19 cellular contexts compared by ENCODE assay signal in genomic region chr17:42784361-42784760, GRCh38. TPM values are rescaled to one million over a fixed set of nuclear protein-coding genes. Genes with fewer than 3 reads are reported as not detected.
DNase-seq lines count a peak whose midpoint lies in the region; ATAC-seq and TF ChIP-seq lines count a peak whose summit lies in the region.
"Had no signal": no experiment of that assay in that cellular context is flagged by ENCODE, and none has a peak within 500 bp of the region (broad histone marks: within the 10 kb centered on the region; RNA-seq: fewer than 3 reads in every experiment).

No MANE protein-coding gene starts in this region.

- H3K4me1 ChIP-seq in H9 (ENCODE audit: insufficient read depth, low read length) (no peaks in the 10 kb centered on the region), mesenchymal stem cell (ENCODE audit: control insufficient read depth, insufficient read depth, low read depth, low read length) (peaks cover 38% of the 10 kb centered on the region), suprapubic skin (peaks cover 41% of the 10 kb centered on the region)
- H3K4me1 ChIP-seq: breast epithelium had no signal

- H4K5ac ChIP-seq in H9 (ENCODE audit: insufficient read length, low read depth, low read length) = no peak overlapping the region

- peak; percentile 33 for DNase-seq in H9
- no peak for DNase-seq in T-helper 17 cell
- DNase-seq in mesenchymal stem cell = no peak
- no peak for DNase-seq in stimulated activated CD4-positive, alpha-beta T cell treated with anti-CD3 and anti-CD28 coated beads, Interleukin-12 subunit alpha, Interleukin-12 subunit beta, amount 100 ng/mL, for 4 hours
- DNase-seq in stimulated activated naive CD8-positive, alpha-beta T cell treated with anti-CD3 and anti-CD28 coated beads, Interleukin-15, amount 100 ng/mL, for 72 hours = no peak
- no peak for DNase-seq in suprapubic skin (ENCODE audit: low spot score in 2 of 2)
- DNase-seq: activated CD4-positive, CD25-positive, alpha-beta regulatory T cell; activated CD8-positive, alpha-beta T cell treated with anti-CD3 and anti-CD28 coated beads, Interleukin-2, amount 10 ng/mL, durations not matched to agents 7 days and 5 days; Caco-2; esophagus squamous epithelium; NCI-H1048; NCI-H2081; NCI-H510A; Right ventricle myocardium superior; stimulated activated CD4-positive, alpha-beta T cell treated with anti-CD3 and anti-CD28 coated beads, Interleukin-4, amount 100 ng/mL, for 24 hours had no signal

- H3K27ac Mint-ChIP-seq in H9 (no peak overlapping the region), T-helper 17 cell (no peak overlapping the region)
- no peak overlapping the region for H3K27ac Mint-ChIP-seq in stimulated activated naive CD8-positive, alpha-beta T cell treated with anti-CD3 and anti-CD28 coated beads, Interleukin-15, amount 100 ng/mL, for 72 hours
- H3K27ac Mint-ChIP-seq: activated CD8-positive, alpha-beta T cell treated with anti-CD3 and anti-CD28 coated beads, Interleukin-2, amount 10 ng/mL, durations not matched to agents 7 days and 5 days had no signal

- H3K36me3 Mint-ChIP-seq in H9 (ENCODE audit: insufficient read depth in 1 of 3, low read depth in 3 of 3) (peaks cover 0 to 3% (median 1%) of the 10 kb centered on the region in 3 experiments; a peak in 4 of 7 replicates), T-helper 17 cell (ENCODE audit: low read depth) (peaks cover 16% of the 10 kb centered on the region)

- H3K14ac ChIP-seq in H9 (ENCODE audit: insufficient read depth, low read length) = no peak overlapping the region; the same call in 1 of the 2 replicates
- H3K14ac ChIP-seq in mesenchymal stem cell (ENCODE audit: low read length in 2 of 2) = no peak overlapping the region

- H3K4me2 ChIP-seq in H9 (ENCODE audit: insufficient read depth, insufficient read length, low read length) = no peak overlapping the region
- H3K4me2 ChIP-seq in mesenchymal stem cell (ENCODE audit: low read length, poor library complexity, severe bottlenecking) = no peak overlapping the region

- H3K18ac ChIP-seq in H9 (ENCODE audit: insufficient read length, low read depth, low read length) (no peak overlapping the region), mesenchymal stem cell (ENCODE audit: low read depth in 1 of 2, low read length in 2 of 2) (no peak overlapping the region)

- H2AFZ ChIP-seq in H9 (ENCODE audit: low read length) = no peak overlapping the region
- H2AFZ ChIP-seq in mesenchymal stem cell (ENCODE audit: low read depth, low read length) = no peak overlapping the region

- H3K23ac ChIP-seq in H9 (ENCODE audit: insufficient read length, low read depth, low read length) (no peak overlapping the region), mesenchymal stem cell (ENCODE audit: low read length in 2 of 2) (no peak overlapping the region)

- H2BK5ac ChIP-seq in H9 (ENCODE audit: insufficient read length, low read length) (no peak overlapping the region), mesenchymal stem cell (ENCODE audit: low read depth, low read length, poor library complexity, severe bottlenecking) (no peak overlapping the region)

- H2BK15ac ChIP-seq in H9 (ENCODE audit: low read depth, low read length) (no peak overlapping the region), mesenchymal stem cell (ENCODE audit: low read depth, poor library complexity, severe bottlenecking) (no peak overlapping the region)

- TF ChIP-seq CTCF in H9 (conservative IDR thresholded peaks at IDR 0.05) (no peak), suprapubic skin (IDR thresholded peaks at IDR 0.05) (no peak)

- H3K4ac ChIP-seq in H9 (ENCODE audit: low read depth, low read length) (no peak overlapping the region), mesenchymal stem cell (ENCODE audit: low read depth in 1 of 2, low read length in 2 of 2) (no peak overlapping the region)

- no peak overlapping the region for H3K56ac ChIP-seq in H9 (ENCODE audit: insufficient read length, low read depth, low read length)

- H2BK12ac ChIP-seq in H9 (ENCODE audit: insufficient read length, low read depth, low read length) (no peak overlapping the region), mesenchymal stem cell (ENCODE audit: low read length in 2 of 2) (peak overlapping the region in 1 of 2 experiments; percentile 50)

- H2AK5ac ChIP-seq in H9 (ENCODE audit: insufficient read length, low read length) = no peak overlapping the region
- no peak overlapping the region for H2AK5ac ChIP-seq in mesenchymal stem cell (ENCODE audit: low read length, severe bottlenecking)

- H3K4me1 Mint-ChIP-seq in H9 (peaks cover 21 to 22% of the 10 kb centered on the region in 2 experiments), T-helper 17 cell (peaks cover 24% of the 10 kb centered on the region)
- H3K4me1 Mint-ChIP-seq in stimulated activated naive CD8-positive, alpha-beta T cell treated with anti-CD3 and anti-CD28 coated beads, Interleukin-15, amount 100 ng/mL, for 72 hours = peaks cover 48% of the 10 kb centered on the region

- H3K27me3 Mint-ChIP-seq in H9 (ENCODE audit: low read depth) (peaks cover 28% of the 10 kb centered on the region), T-helper 17 cell (peaks cover 84% of the 10 kb centered on the region)
- H3K27me3 Mint-ChIP-seq in stimulated activated naive CD8-positive, alpha-beta T cell treated with anti-CD3 and anti-CD28 coated beads, Interleukin-15, amount 100 ng/mL, for 72 hours = peaks cover 91% of the 10 kb centered on the region

- H3K9me3 Mint-ChIP-seq in H9 = no peaks in the 10 kb centered on the region
- H3K9me3 Mint-ChIP-seq in stimulated activated naive CD8-positive, alpha-beta T cell treated with anti-CD3 and anti-CD28 coated beads, Interleukin-15, amount 100 ng/mL, for 72 hours = no peaks in the 10 kb centered on the region

- TF ChIP-seq EP300 in suprapubic skin (IDR thresholded peaks at IDR 0.05) = no peak

- H4K20me1 ChIP-seq in H9 (ENCODE audit: control insufficient read depth, insufficient read depth, insufficient read length) = no peaks in the 10 kb centered on the region

- no peak for TF ChIP-seq POLR2A in suprapubic skin (IDR thresholded peaks at IDR 0.05)

- peaks cover 8% of the 10 kb centered on the region for H3K23me2 ChIP-seq in H9 (ENCODE audit: insufficient read length, low read depth, low read length, poor library complexity, severe bottlenecking)

- no peaks in the 10 kb centered on the region for H3K79me1 ChIP-seq in H9 (ENCODE audit: insufficient read depth, low read depth, low read length, poor library complexity, severe bottlenecking)
- H3K79me1 ChIP-seq in mesenchymal stem cell (replicated peaks; ENCODE audit: low read length, poor library complexity, severe bottlenecking) = peaks cover 30% of the 10 kb centered on the region

- H3K9ac ChIP-seq in H9 (ENCODE audit: extremely low read depth, insufficient read length, low read length) (no peak overlapping the region), mesenchymal stem cell (ENCODE audit: low read length) (no peak overlapping the region)

- H4K8ac ChIP-seq in H9 (replicated peaks; ENCODE audit: insufficient read length, low read depth, low read length) = no peak overlapping the region
- no peak overlapping the region for H4K8ac ChIP-seq in mesenchymal stem cell (ENCODE audit: low read length)

- H3K9me3 ChIP-seq in H9 (ENCODE audit: control insufficient read depth, low read depth, low read length) = no peaks in the 10 kb centered on the region
- no peaks in the 10 kb centered on the region for H3K9me3 ChIP-seq in T-helper 17 cell (ENCODE audit: control insufficient read depth, low read length, poor library complexity, severe bottlenecking)
- no peaks in the 10 kb centered on the region for H3K9me3 ChIP-seq in mesenchymal stem cell (ENCODE audit: control insufficient read depth, low read length)
- no peaks in the 10 kb centered on the region for H3K9me3 ChIP-seq in suprapubic skin
- H3K9me3 ChIP-seq: breast epithelium, Caco-2, esophagus squamous epithelium, ovary had no signal

- no CpG with 5 or more reads among the region's 25 CpGs for WGBS in H9 (ENCODE audit: extremely low coverage, insufficient read length, low lambda C conversion rate)
- WGBS in mesenchymal stem cell = 96% methylated on average over 21 of the region's 25 CpGs
- 38% methylated on average over 25 of the region's 25 CpGs for WGBS in suprapubic skin

- no peaks in the 10 kb centered on the region for H3K79me2 ChIP-seq in H9 (ENCODE audit: insufficient read depth, low read length)

- H2BK120ac ChIP-seq in H9 (ENCODE audit: low read depth, low read length, poor library complexity, severe bottlenecking) (no peak overlapping the region), mesenchymal stem cell (ENCODE audit: low read depth, low read length) (no peak overlapping the region)

- H4K91ac ChIP-seq in H9 (ENCODE audit: insufficient read length, low read depth, low read length) (no peak overlapping the region), mesenchymal stem cell (ENCODE audit: low read length) (peak overlapping the region; percentile 22)

- no peak overlapping the region for H3K4me3 ChIP-seq in mesenchymal stem cell (ENCODE audit: insufficient read depth in 1 of 2, low read depth in 1 of 2, low read length in 2 of 2)
- H3K4me3 ChIP-seq in suprapubic skin = no peak overlapping the region
- H3K4me3 ChIP-seq: breast epithelium, esophagus squamous epithelium, ovary had no signal

- no peak overlapping the region for H3T11ph ChIP-seq in H9 (ENCODE audit: low read length)

- H3K4me3 Mint-ChIP-seq in H9 (no peak overlapping the region), T-helper 17 cell (peak overlapping the region; percentile 50)
- H3K4me3 Mint-ChIP-seq in stimulated activated naive CD8-positive, alpha-beta T cell treated with anti-CD3 and anti-CD28 coated beads, Interleukin-15, amount 100 ng/mL, for 72 hours = no peak overlapping the region
- H3K4me3 Mint-ChIP-seq: activated CD8-positive, alpha-beta T cell treated with anti-CD3 and anti-CD28 coated beads, Interleukin-2, amount 10 ng/mL, durations not matched to agents 7 days and 5 days had no signal

- H3K27me3 ChIP-seq in H9 (ENCODE audit: insufficient read depth, low read length) (peaks cover 10% of the 10 kb centered on the region; the same call in 1 of the 2 replicates), mesenchymal stem cell (ENCODE audit: control insufficient read depth in 1 of 2, insufficient read depth in 1 of 2, low read length in 2 of 2) (peaks cover 0 to 74% of the 10 kb centered on the region in 2 experiments), suprapubic skin (peaks cover 80% of the 10 kb centered on the region)
- H3K27me3 ChIP-seq: ovary had no signal

- peaks cover 3 to 39% of the 10 kb centered on the region in 2 experiments for H3K36me3 ChIP-seq in mesenchymal stem cell (ENCODE audit: control insufficient read depth in 1 of 2, insufficient read depth in 2 of 2, low read depth in 1 of 2, low read length in 2 of 2)
- H3K36me3 ChIP-seq in suprapubic skin = peaks cover 4% of the 10 kb centered on the region
- H3K36me3 ChIP-seq: breast epithelium, ovary had no signal

- H2BK20ac ChIP-seq in H9 (ENCODE audit: low read depth, low read length, poor library complexity, severe bottlenecking) = no peak overlapping the region

- no peak for ATAC-seq in T-helper 17 cell
- no peak for ATAC-seq in stimulated activated naive CD8-positive, alpha-beta T cell treated with anti-CD3 and anti-CD28 coated beads, Interleukin-15, amount 100 ng/mL, for 72 hours
- ATAC-seq: activated CD8-positive, alpha-beta T cell treated with anti-CD3 and anti-CD28 coated beads, Interleukin-2, amount 10 ng/mL, durations not matched to agents 7 days and 5 days had no signal

- H3K27ac ChIP-seq in H9 (ENCODE audit: insufficient read length, low read depth, low read length) = no peak overlapping the region
- H3K27ac ChIP-seq in mesenchymal stem cell (ENCODE audit: low read length, poor library complexity, severe bottlenecking) = no peak overlapping the region
- H3K27ac ChIP-seq in suprapubic skin = no peak overlapping the region
- H3K27ac ChIP-seq: breast epithelium, esophagus squamous epithelium, ovary had no signal

RNA-seq across cellular contexts. Expression of gene WNK4, which starts 4.0 kb away (rescaled TPM):
- total RNA-seq in H9 (2021) = 1.9 and 2.6 TPM in 2 replicates
- total RNA-seq in T-helper 17 cell = under 1 TPM in 1 of 2 donors, not detected in 1; 0.31 TPM
- 0.64 TPM for polyA plus RNA-seq in mesenchymal stem cell (2013, experiment 1 of 2)
- 0.44 TPM for polyA plus RNA-seq in mesenchymal stem cell (2013, experiment 2 of 2)
- total RNA-seq in suprapubic skin = 1 to 10 TPM in 1 of 4 donors, under 1 TPM in 2, not detected in 1; 0.40 to 1.1 (median 0.98) TPM
- total RNA-seq: Right ventricle myocardium superior, skeletal muscle tissue had no signal

RNA-seq across cellular contexts. Expression of gene VPS25, which starts 11.1 kb away (rescaled TPM):
- total RNA-seq in H9 (2021) (111 and 113 TPM in 2 replicates), T-helper 17 cell (10 to 100 TPM; 20.5 to 27.4 TPM), suprapubic skin (10 to 100 TPM; 49.1 to 66.5 (median 59.0) TPM)
- 55.6 TPM for polyA plus RNA-seq in mesenchymal stem cell (2013, experiment 1 of 2)
- 55.8 TPM for polyA plus RNA-seq in mesenchymal stem cell (2013, experiment 2 of 2)

RNA-seq across cellular contexts. Expression of gene COA3, which starts 14.1 kb away (rescaled TPM):
- total RNA-seq in H9 (2021) (74.2 and 76.9 TPM in 2 replicates), T-helper 17 cell (10 to 100 TPM; 10.1 to 15.2 TPM), suprapubic skin (10 to 100 TPM; 32.7 to 59.1 (median 49.5) TPM)
- polyA plus RNA-seq in mesenchymal stem cell (2013, experiment 1 of 2) = 61.5 TPM
- 63.0 TPM for polyA plus RNA-seq in mesenchymal stem cell (2013, experiment 2 of 2)

RNA-seq across cellular contexts. Expression of gene CNTD1, which starts 14.3 kb away (rescaled TPM):
- total RNA-seq in H9 (2021) = not detected in 2 replicates
- not detected for total RNA-seq in T-helper 17 cell
- polyA plus RNA-seq in mesenchymal stem cell (2013, experiment 1 of 2) = not detected
- 0.07 TPM for polyA plus RNA-seq in mesenchymal stem cell (2013, experiment 2 of 2)
- total RNA-seq in suprapubic skin = under 1 TPM in 1 of 4 donors, not detected in 3; 0.42 TPM
- total RNA-seq: activated CD8-positive, alpha-beta T cell treated with anti-CD3 and anti-CD28 coated beads, Interleukin-2, amount 10 ng/mL, durations not matched to agents 7 days and 5 days; esophagus squamous epithelium; glomerular endothelial cell; Right ventricle myocardium superior had no signal

RNA-seq across cellular contexts. Expression of gene RAMP2, which starts 23.3 kb away (rescaled TPM):
- total RNA-seq in H9 (2021) = 10.9 and 11.7 TPM in 2 replicates
- not detected for total RNA-seq in T-helper 17 cell
- 2.5 TPM for polyA plus RNA-seq in mesenchymal stem cell (2013, experiment 1 of 2)
- 2.4 TPM for polyA plus RNA-seq in mesenchymal stem cell (2013, experiment 2 of 2)
- 10 to 100 TPM in 3 of 4 donors, 1 to 10 TPM in 1; 5.2 to 21.8 (median 14.7) TPM for total RNA-seq in suprapubic skin
- total RNA-seq: activated CD8-positive, alpha-beta T cell treated with anti-CD3 and anti-CD28 coated beads, Interleukin-2, amount 10 ng/mL, durations not matched to agents 7 days and 5 days had no signal
